In genomic region chr17:18314731-18315497, GRCh38 we compare ENCODE assay signal across 8 cellular contexts. TPM values are rescaled to one million over a fixed set of nuclear protein-coding genes. Genes with fewer than 3 reads are reported as not detected.
DNase-seq lines count a peak whose midpoint lies in the region; ATAC-seq, FAIRE-seq and TF ChIP-seq lines count a peak whose summit lies in the region.

TSS of gene SMCR8 (plus strand) at chr17:18315293. CDS start at chr17:18315790, 497 bp downstream.
TSS of gene TOP3A (minus strand) at chr17:18314994. CDS start at chr17:18314778, 216 bp downstream.

- under 1% methylated on average over 40 of the region's 72 CpGs for WGBS in esophagus muscularis mucosa

- intact Hi-C loops in esophagus muscularis mucosa (cut with DNase I): loop anchor here (5.0 kb wide), 1 partner anchor 93 kb away; no protein-coding TSS in a partner anchor

- H3K4me1 ChIP-seq in esophagus muscularis mucosa: peaks cover 61 to 75% (median 70%) of the 10 kb centered on the region in 4 donors
- peaks cover 35 to 59% of the 10 kb centered on the region in 2 donors for H3K4me1 ChIP-seq in muscle layer of duodenum (ENCODE audit: control insufficient read depth in 1 of 2, insufficient read depth in 2 of 2, low read length in 2 of 2)

- H3K27me3 ChIP-seq in esophagus muscularis mucosa: no peaks in the 10 kb centered on the region
- H3K27me3 ChIP-seq in muscle layer of duodenum (ENCODE audit: low read depth, low read length): no peaks in the 10 kb centered on the region

- no peaks in the 10 kb centered on the region for H3K27me3 Mint-ChIP-seq in activated T-cell treated with anti-CD3 and anti-CD28 coated beads, Interleukin-2, amount 50 U/mL, for 72 hours (ENCODE audit: low read depth)

- H3K36me3 ChIP-seq in KOPT-K1 (ENCODE audit: insufficient read depth, low read length) (peaks cover 67% of the 10 kb centered on the region), esophagus muscularis mucosa (peaks cover 3 to 46% (median 32%) of the 10 kb centered on the region in 4 donors), muscle layer of duodenum (ENCODE audit: control insufficient read depth in 1 of 2, insufficient read depth in 2 of 2, low read length in 2 of 2) (peaks cover 26 to 34% of the 10 kb centered on the region in 2 donors)

- peak within 1 kb of the TSS; percentile 91 for H3K27ac Mint-ChIP-seq in activated T-cell treated with anti-CD3 and anti-CD28 coated beads, Interleukin-2, amount 50 U/mL, for 72 hours

- FAIRE-seq in RCC 7860 (lab: Jason Lieb, UNC): peak; percentile 81

- TF ChIP-seq EP300 in esophagus muscularis mucosa (IDR thresholded peaks at IDR 0.05): no peak

- DNase-seq in DMS79 (lab: John Stamatoyannopoulos, UW) (peak; percentile 86), RCC 7860 (ENCODE audit: low spot score) (peak; percentile 87), esophagus muscularis mucosa (ENCODE audit: extremely low spot score) (peak; percentile 100)
- DNase-seq in activated T-cell treated with anti-CD3 and anti-CD28 coated beads, Interleukin-2, amount 50 U/mL, for 72 hours: peak; percentile 95 to 97
- peak; percentile 98 to 99 for DNase-seq in stimulated activated CD8-positive, alpha-beta memory T cell treated with anti-CD3 and anti-CD28 coated beads, Interleukin-7, amount 100 ng/mL, for 4 hours (ENCODE audit: low read depth in 2 of 2)

- peak; percentile 77 for ATAC-seq in GM21786 (IDR thresholded peaks at IDR 0.05; ENCODE audit: unreplicated experiment)
- peak; percentile 93 to 94 for ATAC-seq in activated T-cell treated with anti-CD3 and anti-CD28 coated beads, Interleukin-2, amount 50 U/mL, for 72 hours (replicated peaks in 1 of 2)

- H3K27ac ChIP-seq in KOPT-K1 (ENCODE audit: low read depth, low read length, poor library complexity, severe bottlenecking) (peak within 1 kb of the TSS; percentile 74), esophagus muscularis mucosa (replicated peaks in 1 of 4) (peak within 1 kb of the TSS; percentile 86 to 88 (median 88)), muscle layer of duodenum (ENCODE audit: low read length) (peak within 1 kb of the TSS; percentile 96)

- peak within 1 kb of the TSS; percentile 84 to 97 for H3K4me3 Mint-ChIP-seq in activated T-cell treated with anti-CD3 and anti-CD28 coated beads, Interleukin-2, amount 50 U/mL, for 72 hours

- no peak for TF ChIP-seq POLR2A in esophagus muscularis mucosa (IDR thresholded peaks at IDR 0.05; ENCODE audit: low read depth)

- peaks cover 8 to 11% of the 10 kb centered on the region in 2 donors for H3K36me3 Mint-ChIP-seq in activated T-cell treated with anti-CD3 and anti-CD28 coated beads, Interleukin-2, amount 50 U/mL, for 72 hours (ENCODE audit: insufficient read depth in 2 of 2)

- H3K9me3 ChIP-seq in KOPT-K1 (ENCODE audit: insufficient read depth, low read length, poor library complexity, severe bottlenecking) (no peaks in the 10 kb centered on the region), esophagus muscularis mucosa (no peaks in the 10 kb centered on the region), muscle layer of duodenum (ENCODE audit: control insufficient read depth in 1 of 2, low read length in 2 of 2) (no peaks in the 10 kb centered on the region)

- peak in 1 of 3 experiments; percentile 4 for TF ChIP-seq CTCF in esophagus muscularis mucosa (IDR thresholded peaks at IDR 0.05)

- H3K4me1 Mint-ChIP-seq in activated T-cell treated with anti-CD3 and anti-CD28 coated beads, Interleukin-2, amount 50 U/mL, for 72 hours (ENCODE audit: low read depth): peaks cover 77% of the 10 kb centered on the region

- H3K4me3 ChIP-seq in esophagus muscularis mucosa (peak within 1 kb of the TSS; percentile 76 to 86 (median 82)), muscle layer of duodenum (ENCODE audit: low read depth in 1 of 2, low read length in 2 of 2) (peak within 1 kb of the TSS; percentile 78 to 92)

- no peaks in the 10 kb centered on the region for H3K9me3 Mint-ChIP-seq in activated T-cell treated with anti-CD3 and anti-CD28 coated beads, Interleukin-2, amount 50 U/mL, for 72 hours

RNA-seq across cellular contexts. Expression of gene SMCR8, which starts in this region (rescaled TPM):
- 10 to 100 TPM; 17.3 to 18.7 TPM for total RNA-seq in activated T-cell treated with anti-CD3 and anti-CD28 coated beads, Interleukin-2, amount 50 U/mL, for 72 hours
- 10 to 100 TPM; 13.3 to 20.5 (median 17.3) TPM for total RNA-seq in esophagus muscularis mucosa

RNA-seq across cellular contexts. Expression of gene TOP3A, which starts in this region (rescaled TPM):
- total RNA-seq in activated T-cell treated with anti-CD3 and anti-CD28 coated beads, Interleukin-2, amount 50 U/mL, for 72 hours: 10 to 100 TPM; 72.0 to 90.6 TPM
- total RNA-seq in esophagus muscularis mucosa: 10 to 100 TPM; 21.2 to 33.5 (median 21.8) TPM

Comparison
In these comparisons a context has a peak if more than half of its experiments do, and no peak if none do; other contexts are left out.
1. Peak in every context shown above with its lines: DNase-seq, ATAC-seq, H3K4me3 ChIP-seq and H3K27ac ChIP-seq.